ENCODE assay signal across 8 cellular contexts in the genomic region with DNA sequence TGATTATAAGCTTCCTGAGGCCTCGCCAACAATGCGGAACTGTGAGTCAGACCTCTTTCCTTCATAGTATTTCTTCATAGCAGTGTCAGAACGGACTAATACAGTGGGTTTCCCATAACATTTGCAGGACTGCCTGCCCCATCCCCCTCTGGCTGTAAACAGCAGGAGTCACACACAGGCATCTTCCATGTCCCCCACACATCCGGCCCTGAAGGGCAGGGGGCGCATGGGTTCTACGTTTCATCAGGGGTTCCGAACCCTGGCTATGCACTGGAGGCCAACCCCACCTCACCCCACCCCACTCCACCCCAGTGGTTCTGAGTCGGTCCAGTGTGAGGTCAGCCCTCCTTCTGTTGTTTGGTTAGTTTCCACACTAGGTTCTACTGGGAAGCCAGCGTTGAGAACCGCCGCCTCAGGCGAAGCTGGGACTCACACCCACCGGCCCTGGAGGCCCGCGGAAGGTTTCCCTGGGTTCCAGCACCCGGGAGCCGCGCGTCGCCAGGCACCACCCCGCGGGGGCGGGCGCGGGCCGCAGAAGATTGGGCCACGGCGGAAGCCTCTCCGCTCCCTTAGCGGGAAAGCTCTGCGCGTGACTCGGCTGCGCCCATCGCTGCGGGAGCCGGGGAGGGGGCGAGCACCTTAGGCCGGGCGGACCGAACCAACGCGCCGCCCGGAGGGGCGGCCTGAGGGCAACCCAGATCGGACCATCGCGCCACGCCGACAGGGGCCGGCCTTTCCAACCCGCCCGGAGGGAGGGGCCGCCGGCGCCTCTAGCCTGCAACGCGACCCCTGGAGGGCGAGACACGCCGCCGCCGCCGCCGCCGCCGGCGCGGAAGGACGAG. TPM values are rescaled to one million over a fixed set of nuclear protein-coding genes. Genes with fewer than 3 reads are reported as not detected.
A peak's percentile ranks its signal among the peaks of the same experiment; 100 is the strongest.
DNase-seq lines count a peak whose midpoint lies in the region; ATAC-seq and TF ChIP-seq lines count a peak whose summit lies in the region.

A gene with protein sequence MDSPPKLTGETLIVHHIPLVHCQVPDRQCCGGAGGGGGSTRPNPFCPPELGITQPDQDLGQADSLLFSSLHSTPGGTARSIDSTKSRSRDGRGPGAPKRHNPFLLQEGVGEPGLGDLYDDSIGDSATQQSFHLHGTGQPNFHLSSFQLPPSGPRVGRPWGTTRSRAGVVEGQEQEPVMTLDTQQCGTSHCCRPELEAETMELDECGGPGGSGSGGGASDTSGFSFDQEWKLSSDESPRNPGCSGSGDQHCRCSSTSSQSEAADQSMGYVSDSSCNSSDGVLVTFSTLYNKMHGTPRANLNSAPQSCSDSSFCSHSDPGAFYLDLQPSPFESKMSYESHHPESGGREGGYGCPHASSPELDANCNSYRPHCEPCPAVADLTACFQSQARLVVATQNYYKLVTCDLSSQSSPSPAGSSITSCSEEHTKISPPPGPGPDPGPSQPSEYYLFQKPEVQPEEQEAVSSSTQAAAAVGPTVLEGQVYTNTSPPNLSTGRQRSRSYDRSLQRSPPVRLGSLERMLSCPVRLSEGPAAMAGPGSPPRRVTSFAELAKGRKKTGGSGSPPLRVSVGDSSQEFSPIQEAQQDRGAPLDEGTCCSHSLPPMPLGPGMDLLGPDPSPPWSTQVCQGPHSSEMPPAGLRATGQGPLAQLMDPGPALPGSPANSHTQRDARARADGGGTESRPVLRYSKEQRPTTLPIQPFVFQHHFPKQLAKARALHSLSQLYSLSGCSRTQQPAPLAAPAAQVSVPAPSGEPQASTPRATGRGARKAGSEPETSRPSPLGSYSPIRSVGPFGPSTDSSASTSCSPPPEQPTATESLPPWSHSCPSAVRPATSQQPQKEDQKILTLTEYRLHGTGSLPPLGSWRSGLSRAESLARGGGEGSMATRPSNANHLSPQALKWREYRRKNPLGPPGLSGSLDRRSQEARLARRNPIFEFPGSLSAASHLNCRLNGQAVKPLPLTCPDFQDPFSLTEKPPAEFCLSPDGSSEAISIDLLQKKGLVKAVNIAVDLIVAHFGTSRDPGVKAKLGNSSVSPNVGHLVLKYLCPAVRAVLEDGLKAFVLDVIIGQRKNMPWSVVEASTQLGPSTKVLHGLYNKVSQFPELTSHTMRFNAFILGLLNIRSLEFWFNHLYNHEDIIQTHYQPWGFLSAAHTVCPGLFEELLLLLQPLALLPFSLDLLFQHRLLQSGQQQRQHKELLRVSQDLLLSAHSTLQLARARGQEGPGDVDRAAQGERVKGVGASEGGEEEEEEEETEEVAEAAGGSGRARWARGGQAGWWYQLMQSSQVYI (N-terminal part only) (plus strand): TSS at position 799 of the 842 bp plus-strand sequence. CDS start 56,411 bp downstream, outside the sequence.

- H3K27ac Mint-ChIP-seq in CD8-positive, alpha-beta memory T cell = peak within 1 kb of the TSS in 1 of 8 donors; percentile 25
- peak within 1 kb of the TSS; percentile 14 for H3K27ac Mint-ChIP-seq in activated CD8-positive, alpha-beta memory T cell treated with anti-CD3 and anti-CD28 coated beads, Interleukin-2, amount 10 ng/mL, durations not matched to agents 7 days and 5 days
- H3K27ac Mint-ChIP-seq in endothelial cell (ENCODE audit: unreplicated experiment) = peak within 1 kb of the TSS; percentile 80

- peak within 1 kb of the TSS; percentile 58 to 87 (median 73) for H3K4me3 Mint-ChIP-seq in CD8-positive, alpha-beta memory T cell
- peak within 1 kb of the TSS; percentile 64 for H3K4me3 Mint-ChIP-seq in activated CD8-positive, alpha-beta memory T cell treated with anti-CD3 and anti-CD28 coated beads, Interleukin-2, amount 10 ng/mL, durations not matched to agents 7 days and 5 days
- peak within 1 kb of the TSS; percentile 96 for H3K4me3 Mint-ChIP-seq in endothelial cell (ENCODE audit: unreplicated experiment)

- POLR2A ChIA-PET in CD8-positive, alpha-beta memory T cell (lab: Charles Lee) = no interaction called here

- CTCF ChIA-PET in CD8-positive, alpha-beta memory T cell (lab: Charles Lee) = interaction anchor here (1.0 to 1.7 kb wide), 2 partner anchors 17 to 372 kb away, joined by 3 to 4 read pairs; no protein-coding TSS in a partner anchor
- CTCF ChIA-PET in activated CD8-positive, alpha-beta memory T cell treated with anti-CD3 and anti-CD28 coated beads, Interleukin-2, amount 10 ng/mL, durations not matched to agents 7 days and 5 days (lab: Charles Lee) = interaction anchor here (1.1 to 2.1 kb wide), 4 partner anchors 11 to 207 kb away, joined by 3 to 7 read pairs (median 3); no protein-coding TSS in a partner anchor

- H3K27ac ChIP-seq in CD8-positive, alpha-beta memory T cell (ENCODE audit: low read depth, low read length) = peak within 1 kb of the TSS; percentile 57

- H3K9me3 ChIP-seq in CD8-positive, alpha-beta memory T cell (ENCODE audit: low read length) = no peaks in the 10 kb centered on the region

- H3K27me3 Mint-ChIP-seq in CD8-positive, alpha-beta memory T cell = peaks cover 27 to 45% of the 10 kb centered on the region in 2 donors
- H3K27me3 Mint-ChIP-seq in activated CD8-positive, alpha-beta memory T cell treated with anti-CD3 and anti-CD28 coated beads, Interleukin-2, amount 10 ng/mL, durations not matched to agents 7 days and 5 days = peaks cover 40% of the 10 kb centered on the region
- peaks cover 7% of the 10 kb centered on the region for H3K27me3 Mint-ChIP-seq in endothelial cell (ENCODE audit: unreplicated experiment)

- DNase-seq in CD8-positive, alpha-beta memory T cell = peak in 4 of 5 donors; percentile 3 to 51 (median 19)
- peak; percentile 72 for DNase-seq in NCI-H526 treated with DMSO at 0.1 percent for 48 hours (lab: John Stamatoyannopoulos, UW)
- DNase-seq in activated CD8-positive, alpha-beta memory T cell treated with anti-CD3 and anti-CD28 coated beads, Interleukin-2, amount 10 ng/mL, durations not matched to agents 7 days and 5 days = peak; percentile 51
- DNase-seq in endothelial cell (ENCODE audit: low spot score) = peak; percentile 91
- peak; percentile 90 for DNase-seq in medulla oblongata (ENCODE audit: extremely low spot score)
- peak in 2 of 3 experiments; percentile 16 to 25 for DNase-seq in stimulated activated CD4-positive, alpha-beta T cell treated with anti-CD3 and anti-CD28 coated beads, TNF-alpha, amount 100 ng/mL, for 4 hours (ENCODE audit: low read depth in 3 of 3)

- peaks cover 9 to 18% (median 13%) of the 10 kb centered on the region in 3 donors for H3K4me1 Mint-ChIP-seq in CD8-positive, alpha-beta memory T cell
- H3K4me1 Mint-ChIP-seq in activated CD8-positive, alpha-beta memory T cell treated with anti-CD3 and anti-CD28 coated beads, Interleukin-2, amount 10 ng/mL, durations not matched to agents 7 days and 5 days = peaks cover 18% of the 10 kb centered on the region
- H3K4me1 Mint-ChIP-seq in endothelial cell (ENCODE audit: unreplicated experiment) = peaks cover 24% of the 10 kb centered on the region

- no peaks in the 10 kb centered on the region for H3K36me3 Mint-ChIP-seq in CD8-positive, alpha-beta memory T cell
- H3K36me3 Mint-ChIP-seq in activated CD8-positive, alpha-beta memory T cell treated with anti-CD3 and anti-CD28 coated beads, Interleukin-2, amount 10 ng/mL, durations not matched to agents 7 days and 5 days = no peaks in the 10 kb centered on the region
- no peaks in the 10 kb centered on the region for H3K36me3 Mint-ChIP-seq in endothelial cell (ENCODE audit: low read depth, unreplicated experiment)

- no peaks in the 10 kb centered on the region for H3K4me1 ChIP-seq in CD8-positive, alpha-beta memory T cell (ENCODE audit: insufficient read depth, low read length)

- peak; percentile 79 for ATAC-seq in HG02642 (IDR thresholded peaks at IDR 0.05; ENCODE audit: poor library complexity, unreplicated experiment)
- peak; percentile 78 for ATAC-seq in activated CD8-positive, alpha-beta memory T cell treated with anti-CD3 and anti-CD28 coated beads, Interleukin-2, amount 10 ng/mL, durations not matched to agents 7 days and 5 days
- no peak for ATAC-seq in GM21786 (IDR thresholded peaks at IDR 0.05; ENCODE audit: unreplicated experiment)

- H3K27me3 ChIP-seq in CD8-positive, alpha-beta memory T cell (ENCODE audit: insufficient read depth, low read length, poor library complexity, severe bottlenecking) = peaks cover 4% of the 10 kb centered on the region

- H3K4me3 ChIP-seq in CD8-positive, alpha-beta memory T cell (ENCODE audit: low read length) = peak within 1 kb of the TSS; percentile 39

- no peaks in the 10 kb centered on the region for H3K9me3 Mint-ChIP-seq in CD8-positive, alpha-beta memory T cell
- no peaks in the 10 kb centered on the region for H3K9me3 Mint-ChIP-seq in activated CD8-positive, alpha-beta memory T cell treated with anti-CD3 and anti-CD28 coated beads, Interleukin-2, amount 10 ng/mL, durations not matched to agents 7 days and 5 days (ENCODE audit: low read depth)
- no peaks in the 10 kb centered on the region for H3K9me3 Mint-ChIP-seq in endothelial cell (ENCODE audit: unreplicated experiment)

- H3K36me3 ChIP-seq in CD8-positive, alpha-beta memory T cell (ENCODE audit: insufficient read depth, low read length) = no peaks in the 10 kb centered on the region

- no peak for TF ChIP-seq CTCF in endothelial cell (IDR thresholded peaks at IDR 0.05; ENCODE audit: unreplicated experiment)

RNA-seq across cellular contexts. Expression of the gene that starts here (rescaled TPM):
- total RNA-seq in CD8-positive, alpha-beta memory T cell = 1 to 10 TPM; 1.1 TPM
- not detected for polyA plus RNA-seq in CD8-positive, alpha-beta memory T cell
- total RNA-seq in activated CD8-positive, alpha-beta memory T cell treated with anti-CD3 and anti-CD28 coated beads, Interleukin-2, amount 10 ng/mL, durations not matched to agents 7 days and 5 days = 1 to 10 TPM in 1 of 2 experiments, under 1 TPM in 1; 0.99 to 2.8 TPM
- 22.3 TPM for total RNA-seq in endothelial cell (ENCODE audit: unreplicated experiment)

Comparison
In these comparisons a context has a peak if more than half of its experiments do, and no peak if none do; other contexts are left out.
1. DNase-seq: peak in every context shown above with its lines; median percentile 91 in endothelial cell; 90 in medulla oblongata; 72 in NCI-H526 treated with DMSO at 0.1 percent for 48 hours; 51 in activated CD8-positive, alpha-beta memory T cell treated with anti-CD3 and anti-CD28 coated beads, Interleukin-2, amount 10 ng/mL, durations not matched to agents 7 days and 5 days; 20 in stimulated activated CD4-positive, alpha-beta T cell treated with anti-CD3 and anti-CD28 coated beads, TNF-alpha, amount 100 ng/mL, for 4 hours; 19 in CD8-positive, alpha-beta memory T cell.